Comparison of ENCODE assay signal across 21 cellular contexts in genomic region chr19:39147480-39147879, GRCh38. TPM values are rescaled to one million over a fixed set of nuclear protein-coding genes. Genes with fewer than 3 reads are reported as not detected.
DNase-seq lines count a peak whose midpoint lies in the region; ATAC-seq and TF ChIP-seq lines count a peak whose summit lies in the region.
"Had no signal": no experiment of that assay in that cellular context is flagged by ENCODE, and none has a peak within 500 bp of the region (broad histone marks: within the 10 kb centered on the region; RNA-seq: fewer than 3 reads in every experiment).

No MANE protein-coding gene starts in this region.

- TF ChIP-seq CTCF in natural killer cell (IDR thresholded peaks at IDR 0.05), result no peak

- H3K4me1 ChIP-seq in iPS-20b (ENCODE audit: insufficient read depth, low read length), result peaks cover 25% of the 10 kb centered on the region; the same call in 1 of the 2 replicates
- H3K4me1 ChIP-seq: HAP-1 had no signal

- H3K9ac ChIP-seq in iPS-20b (ENCODE audit: low read depth, low read length), result no peak overlapping the region
- H3K9ac ChIP-seq: BLaER1 had no signal

- H3K27ac Mint-ChIP-seq in natural killer cell, result peak overlapping the region in 1 of 2 donors; percentile 67
- H3K27ac Mint-ChIP-seq in natural killer cell treated with Interleukin-12 subunit alpha and Interleukin-12 subunit beta and Interleukin-15 and Interleukin-18, amount 100 ng/mL, for 72 hours, result no peak overlapping the region
- H3K27ac Mint-ChIP-seq: CD4-positive, alpha-beta T cell; IgD-negative memory B cell had no signal

- no peaks in the 10 kb centered on the region for H3K9me3 Mint-ChIP-seq in natural killer cell
- no peaks in the 10 kb centered on the region for H3K9me3 Mint-ChIP-seq in natural killer cell treated with Interleukin-12 subunit alpha and Interleukin-12 subunit beta and Interleukin-15 and Interleukin-18, amount 100 ng/mL, for 72 hours
- H3K9me3 Mint-ChIP-seq: CD4-positive, alpha-beta T cell; IgD-negative memory B cell had no signal

- intact Hi-C loops in natural killer cell (cut with micrococcal nuclease), result no loop called here

- no peaks in the 10 kb centered on the region for H3K27me3 Mint-ChIP-seq in natural killer cell (ENCODE audit: low read depth in 2 of 2)
- H3K27me3 Mint-ChIP-seq in natural killer cell treated with Interleukin-12 subunit alpha and Interleukin-12 subunit beta and Interleukin-15 and Interleukin-18, amount 100 ng/mL, for 72 hours, result no peaks in the 10 kb centered on the region
- H3K27me3 Mint-ChIP-seq: CD4-positive, alpha-beta T cell; IgD-negative memory B cell had no signal

- ATAC-seq in natural killer cell (peak in 1 of 3 donors; percentile 34), GM21367 (IDR thresholded peaks at IDR 0.05; ENCODE audit: unreplicated experiment) (no peak), GM19452 (IDR thresholded peaks at IDR 0.05; ENCODE audit: unreplicated experiment) (no peak)
- no peak for ATAC-seq in natural killer cell treated with Interleukin-12 subunit alpha and Interleukin-12 subunit beta and Interleukin-15 and Interleukin-18, amount 100 ng/mL, for 72 hours

- H3K27me3 ChIP-seq in iPS-20b (ENCODE audit: insufficient read depth, low read length), result no peaks in the 10 kb centered on the region
- H3K27me3 ChIP-seq: BLaER1 had no signal

- H3K27ac ChIP-seq in angular gyrus (ENCODE audit: low read depth, low read length) (peak overlapping the region; percentile 25), iPS-20b (ENCODE audit: low read length) (no peak overlapping the region)
- H3K27ac ChIP-seq: BLaER1, SK-N-MC had no signal

- peak overlapping the region; percentile 41; the same call in 1 of the 2 replicates for H3K4me3 ChIP-seq in iPS-20b (ENCODE audit: low read length)
- H3K4me3 ChIP-seq: BLaER1, HAP-1, SK-N-MC had no signal

- H3K4me3 Mint-ChIP-seq in natural killer cell, result peak overlapping the region; percentile 47
- H3K4me3 Mint-ChIP-seq in natural killer cell treated with Interleukin-12 subunit alpha and Interleukin-12 subunit beta and Interleukin-15 and Interleukin-18, amount 100 ng/mL, for 72 hours, result no peak overlapping the region
- H3K4me3 Mint-ChIP-seq: CD4-positive, alpha-beta T cell; IgD-negative memory B cell had no signal

- H3K36me3 Mint-ChIP-seq in natural killer cell, result no peaks in the 10 kb centered on the region
- no peaks in the 10 kb centered on the region for H3K36me3 Mint-ChIP-seq in natural killer cell treated with Interleukin-12 subunit alpha and Interleukin-12 subunit beta and Interleukin-15 and Interleukin-18, amount 100 ng/mL, for 72 hours

- peaks cover 67 to 73% of the 10 kb centered on the region in 2 donors for H3K4me1 Mint-ChIP-seq in natural killer cell
- peaks cover 37 to 55% of the 10 kb centered on the region in 2 donors for H3K4me1 Mint-ChIP-seq in natural killer cell treated with Interleukin-12 subunit alpha and Interleukin-12 subunit beta and Interleukin-15 and Interleukin-18, amount 100 ng/mL, for 72 hours (ENCODE audit: low read depth in 2 of 2)

- H3K9me3 ChIP-seq in iPS-20b (ENCODE audit: insufficient read depth, low read depth, low read length), result no peaks in the 10 kb centered on the region
- H3K9me3 ChIP-seq: HAP-1 had no signal

- H3K36me3 ChIP-seq in iPS-20b (ENCODE audit: insufficient read depth, low read depth, low read length), result no peaks in the 10 kb centered on the region
- H3K36me3 ChIP-seq: HAP-1 had no signal

- no peak for DNase-seq in natural killer cell
- no peak for DNase-seq in natural killer cell treated with Interleukin-12 subunit alpha and Interleukin-12 subunit beta and Interleukin-15 and Interleukin-18, amount 100 ng/mL, for 72 hours (ENCODE audit: low spot score)
- no peak for DNase-seq in activated CD4-positive, alpha-beta T cell treated with anti-CD3 and anti-CD28 coated beads, Interleukin-2, amount 50 U/mL, for 48 hours
- DNase-seq: CD4-positive, alpha-beta T cell; DMS53; NCI-H1092; NCI-H1436; NCI-H187; NCI-H2081 treated with DMSO at 0.1 percent for 48 hours; NCI-H524; NCI-H774; SIG-M5 had no signal

RNA-seq across cellular contexts. Expression of gene PAK4, which starts 21.9 kb away (rescaled TPM):
- 10 to 100 TPM in 2 of 3 donors, 1 to 10 TPM in 1; 6.7 to 13.4 (median 11.8) TPM for total RNA-seq in natural killer cell
- 10 to 100 TPM; 18.3 to 22.9 TPM for total RNA-seq in natural killer cell treated with Interleukin-12 subunit alpha and Interleukin-12 subunit beta and Interleukin-15 and Interleukin-18, amount 100 ng/mL, for 72 hours

RNA-seq across cellular contexts. Expression of gene NCCRP1, which starts 49.3 kb away (rescaled TPM):
- not detected for total RNA-seq in natural killer cell
- total RNA-seq in natural killer cell treated with Interleukin-12 subunit alpha and Interleukin-12 subunit beta and Interleukin-15 and Interleukin-18, amount 100 ng/mL, for 72 hours, result not detected
- total RNA-seq: A172; CD4-positive, alpha-beta T cell had no signal

RNA-seq across cellular contexts. Expression of gene SYCN, which starts 56.6 kb away (rescaled TPM):
- not detected for total RNA-seq in natural killer cell
- not detected for total RNA-seq in natural killer cell treated with Interleukin-12 subunit alpha and Interleukin-12 subunit beta and Interleukin-15 and Interleukin-18, amount 100 ng/mL, for 72 hours
- total RNA-seq: A172; CD4-positive, alpha-beta T cell had no signal
